In the genomic region with DNA sequence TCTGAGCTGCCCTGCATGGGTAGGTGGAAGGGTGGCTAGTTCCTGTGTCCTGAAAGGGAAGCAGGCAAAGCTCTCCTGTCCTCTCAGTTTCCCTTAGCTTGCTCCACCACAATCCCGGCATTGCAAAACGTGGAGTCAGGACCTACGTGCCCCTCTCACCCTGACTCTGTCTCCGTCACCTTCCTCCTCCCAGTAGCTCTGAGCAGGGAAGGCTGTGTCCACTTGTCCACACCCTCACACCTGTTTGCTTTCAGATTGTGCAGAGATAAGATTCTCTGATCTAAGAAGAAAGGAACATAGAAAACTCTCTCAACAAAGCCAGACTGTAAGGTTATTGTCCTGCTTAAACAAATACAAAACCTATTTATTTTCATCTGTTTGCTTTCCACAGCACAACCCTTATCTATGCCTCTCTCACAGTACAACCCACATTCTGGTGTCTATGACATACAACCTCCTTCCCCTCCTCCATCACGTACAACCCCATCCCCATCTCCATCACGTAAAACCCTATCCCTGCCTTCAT, we compare ENCODE assay signal across 1 cellular context.
TF ChIP-seq lines count a peak whose summit lies in the region.

No MANE protein-coding gene starts in this region.

TF ChIP-seq in HepG2, 621 proteins besides CTCF, POLR2A, EP300 and RAD21 (continued from another document and continues in another):
- TF ChIP-seq, protein P1, sequence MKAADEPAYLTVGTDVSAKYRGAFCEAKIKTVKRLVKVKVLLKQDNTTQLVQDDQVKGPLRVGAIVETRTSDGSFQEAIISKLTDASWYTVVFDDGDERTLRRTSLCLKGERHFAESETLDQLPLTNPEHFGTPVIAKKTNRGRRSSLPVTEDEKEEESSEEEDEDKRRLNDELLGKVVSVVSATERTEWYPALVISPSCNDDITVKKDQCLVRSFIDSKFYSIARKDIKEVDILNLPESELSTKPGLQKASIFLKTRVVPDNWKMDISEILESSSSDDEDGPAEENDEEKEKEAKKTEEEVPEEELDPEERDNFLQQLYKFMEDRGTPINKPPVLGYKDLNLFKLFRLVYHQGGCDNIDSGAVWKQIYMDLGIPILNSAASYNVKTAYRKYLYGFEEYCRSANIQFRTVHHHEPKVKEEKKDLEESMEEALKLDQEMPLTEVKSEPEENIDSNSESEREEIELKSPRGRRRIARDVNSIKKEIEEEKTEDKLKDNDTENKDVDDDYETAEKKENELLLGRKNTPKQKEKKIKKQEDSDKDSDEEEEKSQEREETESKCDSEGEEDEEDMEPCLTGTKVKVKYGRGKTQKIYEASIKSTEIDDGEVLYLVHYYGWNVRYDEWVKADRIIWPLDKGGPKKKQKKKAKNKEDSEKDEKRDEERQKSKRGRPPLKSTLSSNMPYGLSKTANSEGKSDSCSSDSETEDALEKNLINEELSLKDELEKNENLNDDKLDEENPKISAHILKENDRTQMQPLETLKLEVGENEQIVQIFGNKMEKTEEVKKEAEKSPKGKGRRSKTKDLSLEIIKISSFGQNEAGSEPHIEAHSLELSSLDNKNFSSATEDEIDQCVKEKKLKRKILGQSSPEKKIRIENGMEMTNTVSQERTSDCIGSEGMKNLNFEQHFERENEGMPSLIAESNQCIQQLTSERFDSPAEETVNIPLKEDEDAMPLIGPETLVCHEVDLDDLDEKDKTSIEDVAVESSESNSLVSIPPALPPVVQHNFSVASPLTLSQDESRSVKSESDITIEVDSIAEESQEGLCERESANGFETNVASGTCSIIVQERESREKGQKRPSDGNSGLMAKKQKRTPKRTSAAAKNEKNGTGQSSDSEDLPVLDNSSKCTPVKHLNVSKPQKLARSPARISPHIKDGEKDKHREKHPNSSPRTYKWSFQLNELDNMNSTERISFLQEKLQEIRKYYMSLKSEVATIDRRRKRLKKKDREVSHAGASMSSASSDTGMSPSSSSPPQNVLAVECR (CRISPR knock-in tag; IDR thresholded peaks at IDR 0.05; ENCODE audit: borderline replicate concordance) = peak; percentile 43; the same call in 1 of the 2 replicates
- TF ChIP-seq PRMT3 (CRISPR knock-in tag; IDR thresholded peaks at IDR 0.05; ENCODE audit: borderline replicate concordance, low read depth) = no peak; the same call in 1 of the 2 replicates
- no peak for TF ChIP-seq SRY (CRISPR knock-in tag; IDR thresholded peaks at IDR 0.05)
- peak; percentile 85; the same call in 1 of the 2 replicates for TF ChIP-seq NCOR1 (IDR thresholded peaks at IDR 0.05; ENCODE audit: borderline replicate concordance, low read length)
- TF ChIP-seq MED1 (CRISPR knock-in tag; IDR thresholded peaks at IDR 0.05) = peak; percentile 96
- TF ChIP-seq TSC22D2 (CRISPR knock-in tag; IDR thresholded peaks at IDR 0.05; ENCODE audit: borderline replicate concordance) = 0 out of 2 replicates have a peak, but pooled peaks have one; percentile 46
- TF ChIP-seq FOXA1 (IDR thresholded peaks at IDR 0.05) = peak; percentile 97
- peak; percentile 98 for TF ChIP-seq FOXA1 (CRISPR knock-in tag; IDR thresholded peaks at IDR 0.05)
- no peak for TF ChIP-seq NR3C1 (CRISPR knock-in tag; IDR thresholded peaks at IDR 0.05)
- TF ChIP-seq, protein P2, sequence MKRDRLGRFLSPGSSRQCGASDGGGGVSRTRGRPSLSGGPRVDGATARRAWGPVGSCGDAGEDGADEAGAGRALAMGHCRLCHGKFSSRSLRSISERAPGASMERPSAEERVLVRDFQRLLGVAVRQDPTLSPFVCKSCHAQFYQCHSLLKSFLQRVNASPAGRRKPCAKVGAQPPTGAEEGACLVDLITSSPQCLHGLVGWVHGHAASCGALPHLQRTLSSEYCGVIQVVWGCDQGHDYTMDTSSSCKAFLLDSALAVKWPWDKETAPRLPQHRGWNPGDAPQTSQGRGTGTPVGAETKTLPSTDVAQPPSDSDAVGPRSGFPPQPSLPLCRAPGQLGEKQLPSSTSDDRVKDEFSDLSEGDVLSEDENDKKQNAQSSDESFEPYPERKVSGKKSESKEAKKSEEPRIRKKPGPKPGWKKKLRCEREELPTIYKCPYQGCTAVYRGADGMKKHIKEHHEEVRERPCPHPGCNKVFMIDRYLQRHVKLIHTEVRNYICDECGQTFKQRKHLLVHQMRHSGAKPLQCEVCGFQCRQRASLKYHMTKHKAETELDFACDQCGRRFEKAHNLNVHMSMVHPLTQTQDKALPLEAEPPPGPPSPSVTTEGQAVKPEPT (CRISPR knock-in tag; IDR thresholded peaks at IDR 0.05; ENCODE audit: low read depth) = peak; percentile 86; the same call in 1 of the 2 replicates
- TF ChIP-seq KDM5A (IDR thresholded peaks at IDR 0.05; ENCODE audit: borderline replicate concordance, low read length) = no peak
- TF ChIP-seq HHEX (CRISPR knock-in tag; IDR thresholded peaks at IDR 0.05) = peak; percentile 94
- 0 out of 2 replicates have a peak, but pooled peaks have one; percentile 47 for TF ChIP-seq ZNF619 (CRISPR knock-in tag; IDR thresholded peaks at IDR 0.05)
- TF ChIP-seq, protein P3, sequence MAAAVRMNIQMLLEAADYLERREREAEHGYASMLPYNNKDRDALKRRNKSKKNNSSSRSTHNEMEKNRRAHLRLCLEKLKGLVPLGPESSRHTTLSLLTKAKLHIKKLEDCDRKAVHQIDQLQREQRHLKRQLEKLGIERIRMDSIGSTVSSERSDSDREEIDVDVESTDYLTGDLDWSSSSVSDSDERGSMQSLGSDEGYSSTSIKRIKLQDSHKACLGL (CRISPR knock-in tag; IDR thresholded peaks at IDR 0.05) = no peak
- TF ChIP-seq, protein P4, sequence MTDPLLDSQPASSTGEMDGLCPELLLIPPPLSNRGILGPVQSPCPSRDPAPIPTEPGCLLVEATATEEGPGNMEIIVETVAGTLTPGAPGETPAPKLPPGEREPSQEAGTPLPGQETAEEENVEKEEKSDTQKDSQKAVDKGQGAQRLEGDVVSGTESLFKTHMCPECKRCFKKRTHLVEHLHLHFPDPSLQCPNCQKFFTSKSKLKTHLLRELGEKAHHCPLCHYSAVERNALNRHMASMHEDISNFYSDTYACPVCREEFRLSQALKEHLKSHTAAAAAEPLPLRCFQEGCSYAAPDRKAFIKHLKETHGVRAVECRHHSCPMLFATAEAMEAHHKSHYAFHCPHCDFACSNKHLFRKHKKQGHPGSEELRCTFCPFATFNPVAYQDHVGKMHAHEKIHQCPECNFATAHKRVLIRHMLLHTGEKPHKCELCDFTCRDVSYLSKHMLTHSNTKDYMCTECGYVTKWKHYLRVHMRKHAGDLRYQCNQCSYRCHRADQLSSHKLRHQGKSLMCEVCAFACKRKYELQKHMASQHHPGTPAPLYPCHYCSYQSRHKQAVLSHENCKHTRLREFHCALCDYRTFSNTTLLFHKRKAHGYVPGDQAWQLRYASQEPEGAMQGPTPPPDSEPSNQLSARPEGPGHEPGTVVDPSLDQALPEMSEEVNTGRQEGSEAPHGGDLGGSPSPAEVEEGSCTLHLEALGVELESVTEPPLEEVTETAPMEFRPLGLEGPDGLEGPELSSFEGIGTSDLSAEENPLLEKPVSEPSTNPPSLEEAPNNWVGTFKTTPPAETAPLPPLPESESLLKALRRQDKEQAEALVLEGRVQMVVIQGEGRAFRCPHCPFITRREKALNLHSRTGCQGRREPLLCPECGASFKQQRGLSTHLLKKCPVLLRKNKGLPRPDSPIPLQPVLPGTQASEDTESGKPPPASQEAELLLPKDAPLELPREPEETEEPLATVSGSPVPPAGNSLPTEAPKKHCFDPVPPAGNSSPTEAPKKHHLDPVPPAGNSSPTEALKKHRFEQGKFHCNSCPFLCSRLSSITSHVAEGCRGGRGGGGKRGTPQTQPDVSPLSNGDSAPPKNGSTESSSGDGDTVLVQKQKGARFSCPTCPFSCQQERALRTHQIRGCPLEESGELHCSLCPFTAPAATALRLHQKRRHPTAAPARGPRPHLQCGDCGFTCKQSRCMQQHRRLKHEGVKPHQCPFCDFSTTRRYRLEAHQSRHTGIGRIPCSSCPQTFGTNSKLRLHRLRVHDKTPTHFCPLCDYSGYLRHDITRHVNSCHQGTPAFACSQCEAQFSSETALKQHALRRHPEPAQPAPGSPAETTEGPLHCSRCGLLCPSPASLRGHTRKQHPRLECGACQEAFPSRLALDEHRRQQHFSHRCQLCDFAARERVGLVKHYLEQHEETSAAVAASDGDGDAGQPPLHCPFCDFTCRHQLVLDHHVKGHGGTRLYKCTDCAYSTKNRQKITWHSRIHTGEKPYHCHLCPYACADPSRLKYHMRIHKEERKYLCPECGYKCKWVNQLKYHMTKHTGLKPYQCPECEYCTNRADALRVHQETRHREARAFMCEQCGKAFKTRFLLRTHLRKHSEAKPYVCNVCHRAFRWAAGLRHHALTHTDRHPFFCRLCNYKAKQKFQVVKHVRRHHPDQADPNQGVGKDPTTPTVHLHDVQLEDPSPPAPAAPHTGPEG (CRISPR knock-in tag; IDR thresholded peaks at IDR 0.05) = no peak
- TF ChIP-seq SETDB1 (CRISPR knock-in tag; IDR thresholded peaks at IDR 0.05; ENCODE audit: borderline replicate concordance) = no peak
- TF ChIP-seq ZFP41 (CRISPR knock-in tag; IDR thresholded peaks at IDR 0.05; ENCODE audit: borderline replicate concordance) = no peak
- TF ChIP-seq, protein P5, sequence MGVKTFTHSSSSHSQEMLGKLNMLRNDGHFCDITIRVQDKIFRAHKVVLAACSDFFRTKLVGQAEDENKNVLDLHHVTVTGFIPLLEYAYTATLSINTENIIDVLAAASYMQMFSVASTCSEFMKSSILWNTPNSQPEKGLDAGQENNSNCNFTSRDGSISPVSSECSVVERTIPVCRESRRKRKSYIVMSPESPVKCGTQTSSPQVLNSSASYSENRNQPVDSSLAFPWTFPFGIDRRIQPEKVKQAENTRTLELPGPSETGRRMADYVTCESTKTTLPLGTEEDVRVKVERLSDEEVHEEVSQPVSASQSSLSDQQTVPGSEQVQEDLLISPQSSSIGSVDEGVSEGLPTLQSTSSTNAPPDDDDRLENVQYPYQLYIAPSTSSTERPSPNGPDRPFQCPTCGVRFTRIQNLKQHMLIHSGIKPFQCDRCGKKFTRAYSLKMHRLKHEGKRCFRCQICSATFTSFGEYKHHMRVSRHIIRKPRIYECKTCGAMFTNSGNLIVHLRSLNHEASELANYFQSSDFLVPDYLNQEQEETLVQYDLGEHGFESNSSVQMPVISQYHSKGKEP (CRISPR knock-in tag; IDR thresholded peaks at IDR 0.05) = no peak
- TF ChIP-seq, protein P6, sequence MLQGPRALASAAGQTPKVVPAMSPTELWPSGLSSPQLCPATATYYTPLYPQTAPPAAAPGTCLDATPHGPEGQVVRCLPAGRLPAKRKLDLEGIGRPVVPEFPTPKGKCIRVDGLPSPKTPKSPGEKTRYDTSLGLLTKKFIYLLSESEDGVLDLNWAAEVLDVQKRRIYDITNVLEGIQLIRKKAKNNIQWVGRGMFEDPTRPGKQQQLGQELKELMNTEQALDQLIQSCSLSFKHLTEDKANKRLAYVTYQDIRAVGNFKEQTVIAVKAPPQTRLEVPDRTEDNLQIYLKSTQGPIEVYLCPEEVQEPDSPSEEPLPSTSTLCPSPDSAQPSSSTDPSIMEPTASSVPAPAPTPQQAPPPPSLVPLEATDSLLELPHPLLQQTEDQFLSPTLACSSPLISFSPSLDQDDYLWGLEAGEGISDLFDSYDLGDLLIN (CRISPR knock-in tag; IDR thresholded peaks at IDR 0.05; ENCODE audit: borderline replicate concordance) = no peak
- TF ChIP-seq, protein P7, sequence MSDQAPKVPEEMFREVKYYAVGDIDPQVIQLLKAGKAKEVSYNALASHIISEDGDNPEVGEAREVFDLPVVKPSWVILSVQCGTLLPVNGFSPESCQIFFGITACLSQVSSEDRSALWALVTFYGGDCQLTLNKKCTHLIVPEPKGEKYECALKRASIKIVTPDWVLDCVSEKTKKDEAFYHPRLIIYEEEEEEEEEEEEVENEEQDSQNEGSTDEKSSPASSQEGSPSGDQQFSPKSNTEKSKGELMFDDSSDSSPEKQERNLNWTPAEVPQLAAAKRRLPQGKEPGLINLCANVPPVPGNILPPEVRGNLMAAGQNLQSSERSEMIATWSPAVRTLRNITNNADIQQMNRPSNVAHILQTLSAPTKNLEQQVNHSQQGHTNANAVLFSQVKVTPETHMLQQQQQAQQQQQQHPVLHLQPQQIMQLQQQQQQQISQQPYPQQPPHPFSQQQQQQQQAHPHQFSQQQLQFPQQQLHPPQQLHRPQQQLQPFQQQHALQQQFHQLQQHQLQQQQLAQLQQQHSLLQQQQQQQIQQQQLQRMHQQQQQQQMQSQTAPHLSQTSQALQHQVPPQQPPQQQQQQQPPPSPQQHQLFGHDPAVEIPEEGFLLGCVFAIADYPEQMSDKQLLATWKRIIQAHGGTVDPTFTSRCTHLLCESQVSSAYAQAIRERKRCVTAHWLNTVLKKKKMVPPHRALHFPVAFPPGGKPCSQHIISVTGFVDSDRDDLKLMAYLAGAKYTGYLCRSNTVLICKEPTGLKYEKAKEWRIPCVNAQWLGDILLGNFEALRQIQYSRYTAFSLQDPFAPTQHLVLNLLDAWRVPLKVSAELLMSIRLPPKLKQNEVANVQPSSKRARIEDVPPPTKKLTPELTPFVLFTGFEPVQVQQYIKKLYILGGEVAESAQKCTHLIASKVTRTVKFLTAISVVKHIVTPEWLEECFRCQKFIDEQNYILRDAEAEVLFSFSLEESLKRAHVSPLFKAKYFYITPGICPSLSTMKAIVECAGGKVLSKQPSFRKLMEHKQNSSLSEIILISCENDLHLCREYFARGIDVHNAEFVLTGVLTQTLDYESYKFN (CRISPR knock-in tag; conservative IDR thresholded peaks at IDR 0.05) = peak; percentile 95
- peak; percentile 93 for TF ChIP-seq FOSL2 (CRISPR knock-in tag; IDR thresholded peaks at IDR 0.05)
- TF ChIP-seq ZFP37 (CRISPR knock-in tag; IDR thresholded peaks at IDR 0.05; ENCODE audit: borderline replicate concordance) = 0 out of 2 replicates have a peak, but pooled peaks have one; percentile 55
- peak; percentile 85 for TF ChIP-seq MEIS2 (CRISPR knock-in tag; IDR thresholded peaks at IDR 0.05)
- TF ChIP-seq, protein P8, sequence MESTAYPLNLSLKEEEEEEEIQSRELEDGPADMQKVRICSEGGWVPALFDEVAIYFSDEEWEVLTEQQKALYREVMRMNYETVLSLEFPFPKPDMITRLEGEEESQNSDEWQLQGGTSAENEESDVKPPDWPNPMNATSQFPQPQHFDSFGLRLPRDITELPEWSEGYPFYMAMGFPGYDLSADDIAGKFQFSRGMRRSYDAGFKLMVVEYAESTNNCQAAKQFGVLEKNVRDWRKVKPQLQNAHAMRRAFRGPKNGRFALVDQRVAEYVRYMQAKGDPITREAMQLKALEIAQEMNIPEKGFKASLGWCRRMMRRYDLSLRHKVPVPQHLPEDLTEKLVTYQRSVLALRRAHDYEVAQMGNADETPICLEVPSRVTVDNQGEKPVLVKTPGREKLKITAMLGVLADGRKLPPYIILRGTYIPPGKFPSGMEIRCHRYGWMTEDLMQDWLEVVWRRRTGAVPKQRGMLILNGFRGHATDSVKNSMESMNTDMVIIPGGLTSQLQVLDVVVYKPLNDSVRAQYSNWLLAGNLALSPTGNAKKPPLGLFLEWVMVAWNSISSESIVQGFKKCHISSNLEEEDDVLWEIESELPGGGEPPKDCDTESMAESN (CRISPR knock-in tag; conservative IDR thresholded peaks at IDR 0.05) = peak; percentile 32; the same call in 1 of the 2 replicates
- TF ChIP-seq ZNF333 (CRISPR knock-in tag; IDR thresholded peaks at IDR 0.05; ENCODE audit: borderline replicate concordance) = no peak
- 0 out of 2 replicates have a peak, but pooled peaks have one; percentile 34 for TF ChIP-seq KMT2B (CRISPR knock-in tag; IDR thresholded peaks at IDR 0.05)
- TF ChIP-seq, protein P9, sequence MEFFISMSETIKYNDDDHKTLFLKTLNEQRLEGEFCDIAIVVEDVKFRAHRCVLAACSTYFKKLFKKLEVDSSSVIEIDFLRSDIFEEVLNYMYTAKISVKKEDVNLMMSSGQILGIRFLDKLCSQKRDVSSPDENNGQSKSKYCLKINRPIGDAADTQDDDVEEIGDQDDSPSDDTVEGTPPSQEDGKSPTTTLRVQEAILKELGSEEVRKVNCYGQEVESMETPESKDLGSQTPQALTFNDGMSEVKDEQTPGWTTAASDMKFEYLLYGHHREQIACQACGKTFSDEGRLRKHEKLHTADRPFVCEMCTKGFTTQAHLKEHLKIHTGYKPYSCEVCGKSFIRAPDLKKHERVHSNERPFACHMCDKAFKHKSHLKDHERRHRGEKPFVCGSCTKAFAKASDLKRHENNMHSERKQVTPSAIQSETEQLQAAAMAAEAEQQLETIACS (CRISPR knock-in tag; IDR thresholded peaks at IDR 0.05) = no peak
- TF ChIP-seq NFE2L1 (CRISPR knock-in tag; IDR thresholded peaks at IDR 0.05; ENCODE audit: borderline replicate concordance) = no peak
- no peak for TF ChIP-seq RARG (CRISPR knock-in tag; IDR thresholded peaks at IDR 0.05; ENCODE audit: low read depth)
